ENCODE assay signal across 1 cellular context in genomic region chr9:109158656-109159055, GRCh38.
TF ChIP-seq lines count a peak whose summit lies in the region.

No MANE protein-coding gene starts in this region.

TF ChIP-seq in K562, 482 proteins besides CTCF, POLR2A, EP300 and RAD21:
- TF ChIP-seq ZNF146 (CRISPR knock-in tag; IDR thresholded peaks at IDR 0.05; ENCODE audit: unreplicated experiment) (peak; percentile 26), ZNF311 (CRISPR knock-in tag; IDR thresholded peaks at IDR 0.05) (no peak)
